ENCODE assay signal across 14 cellular contexts in the genomic region with DNA sequence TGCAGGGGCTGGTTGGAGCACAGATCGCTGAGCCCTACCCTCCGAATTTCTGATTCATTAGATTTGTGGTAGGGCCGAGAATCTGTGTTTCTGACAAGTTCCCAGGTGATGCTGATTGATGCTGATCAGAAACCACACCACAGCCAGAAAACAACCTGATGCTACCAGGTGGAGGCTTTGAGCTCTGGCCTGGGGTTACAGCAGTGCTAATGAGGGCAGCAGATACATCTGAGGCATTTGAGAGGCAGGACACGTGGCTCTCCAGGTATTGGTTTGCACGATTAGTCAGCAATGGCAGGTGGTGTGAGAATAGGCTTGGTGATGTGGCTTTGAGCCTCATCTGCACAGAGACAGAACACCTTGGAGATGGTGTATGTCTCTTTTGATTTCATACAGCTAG.
DNase-seq lines count a peak whose midpoint lies in the region; FAIRE-seq and TF ChIP-seq lines count a peak whose summit lies in the region.
"Had no signal": no experiment of that assay in that cellular context is flagged by ENCODE, and none has a peak within 500 bp of the region (broad histone marks: within the 10 kb centered on the region; RNA-seq: fewer than 3 reads in every experiment).

No MANE protein-coding gene starts in this region.

- no peaks in the 10 kb centered on the region for H3K27me3 ChIP-seq in KMS-11 (ENCODE audit: insufficient read depth, low read depth)
- no peaks in the 10 kb centered on the region for H3K27me3 ChIP-seq in bronchial epithelial cell (ENCODE audit: control insufficient read depth, insufficient read depth, low read length)
- H3K27me3 ChIP-seq in neuronal stem cell (ENCODE audit: control insufficient read depth in 3 of 3, insufficient read depth in 3 of 3, low read depth in 1 of 3, low read length in 3 of 3) = peaks cover 0 to 4% (median 0%) of the 10 kb centered on the region in 3 experiments
- H3K27me3 ChIP-seq in endodermal cell (ENCODE audit: control insufficient read depth, insufficient read depth, low read length, poor library complexity, severe bottlenecking) = no peaks in the 10 kb centered on the region

- no peak overlapping the region for H3K27ac Mint-ChIP-seq in endodermal cell
- H3K27ac Mint-ChIP-seq: B cell; CD4-positive, alpha-beta T cell had no signal

- H3K4me3 ChIP-seq in KMS-11 (IDR thresholded peaks at IDR 0.05; ENCODE audit: insufficient read depth, low read depth, low read length) (no peak overlapping the region), bronchial epithelial cell (ENCODE audit: low read depth, low read length) (no peak overlapping the region), neuronal stem cell (ENCODE audit: low read length in 2 of 2) (no peak overlapping the region), endodermal cell (ENCODE audit: low read length) (no peak overlapping the region), OCI-LY7 (ENCODE audit: low read depth, low read length, poor library complexity, severe bottlenecking) (no peak overlapping the region)

- peaks cover 0 to 3% of the 10 kb centered on the region in 2 donors for H3K9me3 ChIP-seq in neuronal stem cell (replicated peaks in 1 of 2; ENCODE audit: control insufficient read depth in 2 of 2, insufficient read depth in 1 of 2, low read depth in 1 of 2, low read length in 2 of 2)
- H3K9me3 ChIP-seq in endodermal cell (ENCODE audit: control insufficient read depth, low read length) = no peaks in the 10 kb centered on the region
- no peaks in the 10 kb centered on the region for H3K9me3 ChIP-seq in OCI-LY7 (ENCODE audit: low read length)

- H3K79me2 ChIP-seq in KMS-11 (ENCODE audit: insufficient read depth, low read depth) = no peaks in the 10 kb centered on the region
- no peaks in the 10 kb centered on the region for H3K79me2 ChIP-seq in OCI-LY7 (ENCODE audit: insufficient read depth, low read depth, low read length)

- no TSS peak for BruUV-seq in OCI-LY7 (replicated peaks; lab: Mats Ljungman, UMichigan)

- TF ChIP-seq CTCF in KMS-11 (conservative IDR thresholded peaks at IDR 0.05; ENCODE audit: low read depth, low read length) (no peak), bronchial epithelial cell (IDR thresholded peaks at IDR 0.05; ENCODE audit: insufficient read depth, low read length, severe bottlenecking) (no peak), endodermal cell (conservative IDR thresholded peaks at IDR 0.05) (no peak), OCI-LY7 (conservative IDR thresholded peaks at IDR 0.05; ENCODE audit: low read length) (no peak)

- no peak overlapping the region for H3K4ac ChIP-seq in neuronal stem cell (ENCODE audit: low read length)

- H2BK5ac ChIP-seq in neuronal stem cell (ENCODE audit: low read length) = no peak overlapping the region

- H3K4me1 ChIP-seq in KMS-11 (ENCODE audit: low read depth, poor library complexity, severe bottlenecking) (peaks cover 42% of the 10 kb centered on the region), neuronal stem cell (ENCODE audit: control insufficient read depth in 2 of 2, insufficient read depth in 1 of 2, low read depth in 1 of 2, low read length in 2 of 2) (peaks cover 0 to 4% of the 10 kb centered on the region in 2 donors), endodermal cell (ENCODE audit: control insufficient read depth, insufficient read depth, low read length) (no peaks in the 10 kb centered on the region), OCI-LY7 (ENCODE audit: insufficient read depth, low read length, poor library complexity, severe bottlenecking) (no peaks in the 10 kb centered on the region)

- H3K4me2 ChIP-seq in KMS-11 (peak overlapping the region; percentile 75), neuronal stem cell (ENCODE audit: insufficient read depth, low read length, poor library complexity, severe bottlenecking) (no peak overlapping the region), OCI-LY7 (ENCODE audit: low read length) (no peak overlapping the region)

- H3K9ac ChIP-seq in KMS-11 (peak overlapping the region; percentile 19; the same call in 1 of the 2 replicates), neuronal stem cell (ENCODE audit: low read depth, low read length, poor library complexity) (no peak overlapping the region), endodermal cell (ENCODE audit: extremely low read depth, low read length, poor library complexity, severe bottlenecking) (no peak overlapping the region)

- H3K79me1 ChIP-seq in neuronal stem cell (ENCODE audit: low read depth, low read length) = no peaks in the 10 kb centered on the region

- no peak overlapping the region for H3K4me3 Mint-ChIP-seq in endodermal cell
- H3K4me3 Mint-ChIP-seq: B cell; CD4-positive, alpha-beta T cell; H9 had no signal

- H4K91ac ChIP-seq in neuronal stem cell (ENCODE audit: low read depth, low read length, poor library complexity) = no peak overlapping the region

- H3K36me3 ChIP-seq in KMS-11 (ENCODE audit: insufficient read depth) (no peaks in the 10 kb centered on the region), bronchial epithelial cell (ENCODE audit: control insufficient read depth, insufficient read depth, low read length) (no peaks in the 10 kb centered on the region), neuronal stem cell (replicated peaks in 1 of 2; ENCODE audit: control insufficient read depth in 2 of 2, insufficient read depth in 2 of 2, low read length in 2 of 2) (no peaks in the 10 kb centered on the region), endodermal cell (ENCODE audit: control insufficient read depth, insufficient read depth, low read length) (no peaks in the 10 kb centered on the region), OCI-LY7 (ENCODE audit: insufficient read depth, low read length) (no peaks in the 10 kb centered on the region)

- H4K20me1 ChIP-seq in KMS-11 (ENCODE audit: insufficient read depth) = no peaks in the 10 kb centered on the region
- no peaks in the 10 kb centered on the region for H4K20me1 ChIP-seq in OCI-LY7 (ENCODE audit: insufficient read depth, low read length)

- CTCF ChIA-PET in OCI-LY7 (lab: Charles Lee; ENCODE audit: unreplicated experiment) = no interaction called here

- H4K8ac ChIP-seq in neuronal stem cell (ENCODE audit: low read depth, low read length) = no peak overlapping the region

- POLR2A ChIA-PET in OCI-LY7 (lab: Charles Lee) = no interaction called here

- H3K4me1 Mint-ChIP-seq in endodermal cell = no peaks in the 10 kb centered on the region
- H3K4me1 Mint-ChIP-seq: B cell had no signal

- WGBS in neuronal stem cell (ENCODE audit: extremely low coverage in 2 of 2, insufficient read length in 2 of 2, insufficient replicate concordance in 1 of 2), 2 donors = no CpG with 5 or more reads among the region's 5 CpGs
- 80 to 87% methylated on average over 1 to 5 of the region's 5 CpGs for WGBS in endodermal cell (ENCODE audit: insufficient coverage in 1 of 2, insufficient read length in 1 of 2), 2 experiments

- H3K23ac ChIP-seq in neuronal stem cell (ENCODE audit: low read depth, low read length, poor library complexity) = no peak overlapping the region

- intact Hi-C loops in OCI-LY7 (cut with micrococcal nuclease; ENCODE audit: unreplicated experiment) = no loop called here

- H2BK15ac ChIP-seq in neuronal stem cell (ENCODE audit: low read length) = no peak overlapping the region

- no peaks in the 10 kb centered on the region for H3K9me2 ChIP-seq in OCI-LY7 (ENCODE audit: insufficient read depth, low read length)

- H2AFZ ChIP-seq in KMS-11 (ENCODE audit: low read depth) (peak overlapping the region; percentile 58; the same call in 1 of the 2 replicates), neuronal stem cell (ENCODE audit: low read length) (no peak overlapping the region), OCI-LY7 (ENCODE audit: low read length) (no peak overlapping the region)

- peak; percentile 84 for FAIRE-seq in bronchial epithelial cell (lab: Jason Lieb, UNC)

- DNase-seq in DMS53 treated with DMSO at 0.1 percent for 48 hours (lab: John Stamatoyannopoulos, UW; ENCODE audit: unreplicated experiment) (peak; percentile 45), bronchial epithelial cell (ENCODE audit: low read depth) (peak; percentile 78), neuronal stem cell (ENCODE audit: low spot score) (no peak), COR-L47 (lab: John Stamatoyannopoulos, UW) (no peak), endodermal cell (no peak), OCI-LY7 (ENCODE audit: low spot score) (no peak)
- DNase-seq: CD4-positive, alpha-beta T cell; H9; NCI-H1436 treated with DMSO at 0.1 percent for 48 hours; NCI-H2081; NCI-H345; Right ventricle myocardium superior had no signal

- H3K36me3 Mint-ChIP-seq in endodermal cell (ENCODE audit: low read depth) = no peaks in the 10 kb centered on the region

- H3K9me3 Mint-ChIP-seq in endodermal cell = no peaks in the 10 kb centered on the region
- H3K9me3 Mint-ChIP-seq: CD4-positive, alpha-beta T cell; H9 had no signal

- H2BK12ac ChIP-seq in neuronal stem cell (ENCODE audit: low read length) = no peak overlapping the region

- H3K27me3 Mint-ChIP-seq in endodermal cell (ENCODE audit: insufficient read depth) = no peaks in the 10 kb centered on the region
- H3K27me3 Mint-ChIP-seq: CD4-positive, alpha-beta T cell had no signal

- no peak overlapping the region for H2AK5ac ChIP-seq in neuronal stem cell (ENCODE audit: low read depth, low read length)

- no peak overlapping the region for H2BK120ac ChIP-seq in neuronal stem cell (ENCODE audit: low read depth, low read length)

- H3K18ac ChIP-seq in neuronal stem cell (ENCODE audit: low read length) = peak overlapping the region; percentile 63

- peak overlapping the region; percentile 53; the same call in 1 of the 2 replicates for H3K27ac ChIP-seq in KMS-11
- H3K27ac ChIP-seq in neuronal stem cell (replicated peaks; ENCODE audit: low read length) = no peak overlapping the region
- no peak overlapping the region for H3K27ac ChIP-seq in endodermal cell (ENCODE audit: low read depth, low read length)
- H3K27ac ChIP-seq in OCI-LY7 (ENCODE audit: low read depth, low read length, poor library complexity, severe bottlenecking) = no peak overlapping the region

- H3K14ac ChIP-seq in neuronal stem cell (ENCODE audit: low read length) = peak overlapping the region; percentile 84

Comparison
In these comparisons a context has a peak if more than half of its experiments do, and no peak if none do; other contexts are left out.
1. DNase-seq: peak in DMS53 treated with DMSO at 0.1 percent for 48 hours (single experiment) and bronchial epithelial cell (single experiment); none in neuronal stem cell (single experiment), COR-L47 (single experiment), endodermal cell (single experiment) and OCI-LY7 (single experiment).